Comparison of ENCODE assay signal across 8 cellular contexts in the genomic region with DNA sequence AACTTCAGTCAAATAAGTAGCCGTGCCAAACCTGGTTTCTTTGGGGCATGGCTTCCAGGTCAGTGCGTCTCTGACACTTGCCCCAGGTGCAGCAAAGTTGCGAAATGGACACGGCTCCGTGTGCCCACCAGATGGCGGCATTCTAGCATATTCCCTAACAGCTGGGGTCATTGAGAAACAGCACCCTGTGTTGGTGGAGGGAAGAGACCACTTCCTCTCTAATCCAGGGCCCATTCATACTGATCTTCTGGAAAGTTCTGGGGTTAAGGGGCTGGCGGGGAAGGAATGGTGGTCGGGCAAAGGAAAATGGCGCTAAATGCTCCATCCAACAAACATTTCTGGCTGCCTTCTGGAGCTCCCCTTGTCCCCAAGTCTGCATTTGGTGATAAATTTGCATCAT.
A peak's percentile ranks its signal among the peaks of the same experiment; 100 is the strongest.
DNase-seq lines count a peak whose midpoint lies in the region; ATAC-seq, FAIRE-seq and TF ChIP-seq lines count a peak whose summit lies in the region.

No MANE protein-coding gene starts in this region.

- H3K9me3 Mint-ChIP-seq in natural killer cell = no peaks in the 10 kb centered on the region

- H3K27ac Mint-ChIP-seq in natural killer cell = no peak overlapping the region

- POLR2A ChIA-PET in AG04449 (lab: Yijun Ruan, JAX) = interaction anchor here (0.7 to 4.9 kb wide), 3 partner anchors 10 to 141 kb away, joined by 3 to 60 read pairs (median 29); partner anchors contain the start of gene TIMP3

- CTCF ChIA-PET in AG04449 (lab: Yijun Ruan, JAX) = interaction anchor here (0.6 to 12.5 kb wide), 37 partner anchors 9 to 341 kb away, joined by 3 to 578 read pairs (median 5); partner anchors contain the start of gene TIMP3

- H3K27ac ChIP-seq in esophagus squamous epithelium = no peak overlapping the region

- no peaks in the 10 kb centered on the region for H3K9me3 ChIP-seq in esophagus squamous epithelium

- DNase-seq in AG04449 (ENCODE audit: low read depth, low spot score) (no peak), GM12892 (ENCODE audit: insufficient read length) (peak; percentile 43), NCI-H748 (lab: John Stamatoyannopoulos, UW; ENCODE audit: unreplicated experiment) (peak; percentile 15), esophagus squamous epithelium (lab: John Stamatoyannopoulos, UW) (no peak), natural killer cell (peak; percentile 42), ureter (ENCODE audit: low spot score) (peak; percentile 74)
- peak; percentile 72 for DNase-seq in activated CD8-positive, alpha-beta memory T cell treated with anti-CD3 and anti-CD28 coated beads, Interleukin-2, amount 50 U/mL, for 48 hours

- peaks cover 0 to 4% (median 0%) of the 10 kb centered on the region in 4 donors for H3K27me3 ChIP-seq in esophagus squamous epithelium

- no peaks in the 10 kb centered on the region for H3K36me3 ChIP-seq in esophagus squamous epithelium

- H3K27me3 Mint-ChIP-seq in natural killer cell (ENCODE audit: low read depth in 2 of 2) = peaks cover 16 to 25% of the 10 kb centered on the region in 2 donors

- ATAC-seq in natural killer cell (peak in 2 of 3 donors; percentile 58 to 65), HG03139 (IDR thresholded peaks at IDR 0.05; ENCODE audit: unreplicated experiment) (no peak)

- H3K4me1 ChIP-seq in esophagus squamous epithelium = peaks cover 0 to 16% (median 7%) of the 10 kb centered on the region in 3 donors

- no peak for TF ChIP-seq POLR2A in GM12892 (IDR thresholded peaks at IDR 0.05; ENCODE audit: low read depth, low read length)
- TF ChIP-seq POLR2A in esophagus squamous epithelium (IDR thresholded peaks at IDR 0.05) = no peak

- H3K4me3 ChIP-seq in AG04449 (ENCODE audit: low read depth, low read length) (no peak overlapping the region), esophagus squamous epithelium (no peak overlapping the region)

- no peak overlapping the region for H3K4me3 Mint-ChIP-seq in natural killer cell

- TF ChIP-seq CTCF in AG04449 (IDR thresholded peaks at IDR 0.05; ENCODE audit: insufficient read depth, low read length, missing control alignments) (peak; percentile 80), esophagus squamous epithelium (IDR thresholded peaks at IDR 0.05) (peak; percentile 45 to 82 (median 72)), natural killer cell (IDR thresholded peaks at IDR 0.05) (peak; percentile 68)

- FAIRE-seq in GM12892 (lab: Jason Lieb, UNC) = peak; percentile 40

- WGBS in esophagus squamous epithelium, 2 donors = 51 to 61% methylated on average over 3 to 5 of the region's 9 CpGs

- intact Hi-C loops in esophagus squamous epithelium (cut with DNase I) (loop anchor here (5.0 kb wide), 1 partner anchor 137 kb away; no protein-coding TSS in a partner anchor), natural killer cell (cut with micrococcal nuclease) (loop anchor here (1.0 to 10.0 kb wide), 2 partner anchors 137 to 325 kb away; no protein-coding TSS in a partner anchor)

- no peaks in the 10 kb centered on the region for H3K4me1 Mint-ChIP-seq in natural killer cell

- no peaks in the 10 kb centered on the region for H3K36me3 Mint-ChIP-seq in natural killer cell

Comparison
In these comparisons a context has a peak if more than half of its experiments do, and no peak if none do; other contexts are left out.
1. DNase-seq: peak in GM12892 (single experiment), NCI-H748 (single experiment), activated CD8-positive, alpha-beta memory T cell treated with anti-CD3 and anti-CD28 coated beads, Interleukin-2, amount 50 U/mL, for 48 hours (single experiment), natural killer cell (single experiment) and ureter (single experiment); none in AG04449 (single experiment) and esophagus squamous epithelium (single experiment).
2. Peak in every context shown above with its lines, with median percentiles within 50 percentile points of each other: CTCF ChIP-seq.